ENCODE assay signal across 19 cellular contexts in genomic region chr20:955111-955510, GRCh38. TPM values are rescaled to one million over a fixed set of nuclear protein-coding genes. Genes with fewer than 3 reads are reported as not detected.
DNase-seq lines count a peak whose midpoint lies in the region; ATAC-seq, FAIRE-seq and TF ChIP-seq lines count a peak whose summit lies in the region.
"Had no signal": no experiment of that assay in that cellular context is flagged by ENCODE, and none has a peak within 500 bp of the region (broad histone marks: within the 10 kb centered on the region; RNA-seq: fewer than 3 reads in every experiment).

No MANE protein-coding gene starts in this region.

- no peak overlapping the region for H3K18ac ChIP-seq in H9 (ENCODE audit: insufficient read length, low read depth, low read length)

- no peak overlapping the region for H2BK15ac ChIP-seq in H9 (ENCODE audit: low read depth, low read length)

- H4K91ac ChIP-seq in H9 (ENCODE audit: insufficient read length, low read depth, low read length) = no peak overlapping the region

- H4K20me1 ChIP-seq in H9 (ENCODE audit: control insufficient read depth, insufficient read depth, insufficient read length) (no peaks in the 10 kb centered on the region), HepG2 (ENCODE audit: insufficient read depth, low read length) (no peaks in the 10 kb centered on the region)

- H3K23me2 ChIP-seq in H9 (ENCODE audit: insufficient read length, low read depth, low read length, poor library complexity, severe bottlenecking) = no peaks in the 10 kb centered on the region

- H4K5ac ChIP-seq in H9 (ENCODE audit: insufficient read length, low read depth, low read length) = no peak overlapping the region

- ATAC-seq in RWPE2 (ENCODE audit: low read depth) (no peak), HepG2 (no peak)

- in situ Hi-C loops in HepG2 (cut with HindIII; ENCODE audit: extremely low pct_ligation_motif_present, low pct_unique_long_range_greater_than_20kb) = loop anchor here (5.0 to 10.0 kb wide), 2 partner anchors 138 to 230 kb away; partner anchors contain the start of gene TMEM74B

- no peak overlapping the region for H4K8ac ChIP-seq in H9 (replicated peaks; ENCODE audit: insufficient read length, low read depth, low read length)

- no peak overlapping the region for H2AK5ac ChIP-seq in H9 (ENCODE audit: insufficient read length, low read length)

- H3K4me1 ChIP-seq in H9 (ENCODE audit: insufficient read depth, low read length) (no peaks in the 10 kb centered on the region), RWPE2 (ENCODE audit: insufficient read depth, poor library complexity, severe bottlenecking) (no peaks in the 10 kb centered on the region), spleen (peaks cover 0 to 15% (median 7%) of the 10 kb centered on the region in 6 donors), HepG2 (ENCODE audit: insufficient read depth, low read length) (no peaks in the 10 kb centered on the region)
- H3K4me1 ChIP-seq: Caco-2 had no signal

- H3K4me3 Mint-ChIP-seq in H9 = no peak overlapping the region
- H3K4me3 Mint-ChIP-seq: CD4-positive, alpha-beta memory T cell had no signal

- TF ChIP-seq RAD21 in HepG2 (CRISPR knock-in tag; IDR thresholded peaks at IDR 0.05) = no peak

- POLR2A ChIA-PET in HepG2 (lab: Yijun Ruan, JAX) = no interaction called here

- no peaks in the 10 kb centered on the region for H3K27me3 ChIP-seq in H9 (ENCODE audit: insufficient read depth, low read length)
- H3K27me3 ChIP-seq in RWPE2 (ENCODE audit: insufficient read depth, poor library complexity, severe bottlenecking) = no peaks in the 10 kb centered on the region
- H3K27me3 ChIP-seq in spleen (replicated peaks in 1 of 7) = peaks cover 0 to 79% (median 21%) of the 10 kb centered on the region in 7 donors
- H3K27me3 ChIP-seq in HepG2 (ENCODE audit: control insufficient read depth in 1 of 2, insufficient read depth in 2 of 2, low read length in 2 of 2) = peaks cover 12 to 29% of the 10 kb centered on the region in 2 experiments; a peak in 4 of 5 replicates

- no peak overlapping the region for H3T11ph ChIP-seq in H9 (ENCODE audit: low read length)

- H3K79me2 ChIP-seq in H9 (ENCODE audit: insufficient read depth, low read length) = no peaks in the 10 kb centered on the region
- no peaks in the 10 kb centered on the region for H3K79me2 ChIP-seq in HepG2 (ENCODE audit: insufficient read depth, low read length)

- no peak overlapping the region for H3K4me3 ChIP-seq in RWPE2 (ENCODE audit: severe bottlenecking)
- no peak overlapping the region for H3K4me3 ChIP-seq in spleen
- H3K4me3 ChIP-seq in HepG2 (replicated peaks in 1 of 3; ENCODE audit: insufficient read depth in 1 of 3, low read depth in 2 of 3, low read length in 3 of 3) = no peak overlapping the region

- H3K36me3 ChIP-seq in RWPE2 (ENCODE audit: low read depth) (no peaks in the 10 kb centered on the region), spleen (no peaks in the 10 kb centered on the region), HepG2 (replicated peaks in 1 of 2; ENCODE audit: control insufficient read depth in 1 of 2, insufficient read depth in 2 of 2, low read length in 2 of 2) (no peaks in the 10 kb centered on the region)

- WGBS in H9 (ENCODE audit: extremely low coverage, insufficient read length, low lambda C conversion rate) = no CpG with 5 or more reads among the region's 3 CpGs
- 63 to 76% (median 67%) methylated on average over 3 of the region's 3 CpGs for WGBS in spleen, 5 donors
- WGBS in HepG2 (ENCODE audit: low lambda C conversion rate) = 14% methylated on average over 3 of the region's 3 CpGs

- no peak overlapping the region for H3K4ac ChIP-seq in H9 (ENCODE audit: low read depth, low read length)

- H3K9me3 ChIP-seq in H9 (ENCODE audit: control insufficient read depth, low read depth, low read length) = no peaks in the 10 kb centered on the region
- H3K9me3 ChIP-seq in RWPE2 (ENCODE audit: severe bottlenecking) = no peaks in the 10 kb centered on the region
- no peaks in the 10 kb centered on the region for H3K9me3 ChIP-seq in spleen
- H3K9me3 ChIP-seq in HepG2 (ENCODE audit: low read length) = no peaks in the 10 kb centered on the region
- H3K9me3 ChIP-seq: Caco-2 had no signal

- H3K23ac ChIP-seq in H9 (ENCODE audit: insufficient read length, low read depth, low read length) = no peak overlapping the region

- peak overlapping the region; percentile 27 for H3K56ac ChIP-seq in H9 (ENCODE audit: insufficient read length, low read depth, low read length)

- no peak overlapping the region for H2BK120ac ChIP-seq in H9 (ENCODE audit: low read depth, low read length, poor library complexity, severe bottlenecking)

- H3K4me2 ChIP-seq in H9 (ENCODE audit: insufficient read depth, insufficient read length, low read length) (no peak overlapping the region), HepG2 (ENCODE audit: low read depth, low read length) (no peak overlapping the region)

- no peaks in the 10 kb centered on the region for H3K36me3 Mint-ChIP-seq in H9 (ENCODE audit: insufficient read depth in 1 of 3, low read depth in 3 of 3)
- H3K36me3 Mint-ChIP-seq: CD4-positive, alpha-beta memory T cell had no signal

- no peak overlapping the region for H3K14ac ChIP-seq in H9 (ENCODE audit: insufficient read depth, low read length)

- H3K27ac Mint-ChIP-seq in H9 = no peak overlapping the region
- H3K27ac Mint-ChIP-seq: CD4-positive, alpha-beta memory T cell had no signal

- H3K9me3 Mint-ChIP-seq in H9 = no peaks in the 10 kb centered on the region
- H3K9me3 Mint-ChIP-seq: CD4-positive, alpha-beta memory T cell had no signal

- BruUV-seq in HepG2 (replicated peaks; lab: Mats Ljungman, UMichigan) = no TSS peak

- FAIRE-seq in HepG2 (lab: Jason Lieb, UNC) = no peak
- FAIRE-seq: G401.6, GM12892, H54 had no signal

- H3K27ac ChIP-seq in H9 (ENCODE audit: insufficient read length, low read depth, low read length) = no peak overlapping the region
- no peak overlapping the region for H3K27ac ChIP-seq in RWPE2 (ENCODE audit: poor library complexity, severe bottlenecking)
- H3K27ac ChIP-seq in spleen = no peak overlapping the region
- no peak overlapping the region for H3K27ac ChIP-seq in HepG2 (ENCODE audit: extremely low read length, insufficient read depth, low read length)

- H3K9ac ChIP-seq in H9 (ENCODE audit: extremely low read depth, insufficient read length, low read length) (no peak overlapping the region), HepG2 (ENCODE audit: insufficient read depth, low read depth, low read length) (no peak overlapping the region)

- no peaks in the 10 kb centered on the region for H3K79me1 ChIP-seq in H9 (ENCODE audit: insufficient read depth, low read depth, low read length, poor library complexity, severe bottlenecking)

- TF ChIP-seq EP300 in HepG2 (IDR thresholded peaks at IDR 0.05; ENCODE audit: low read depth in 2 of 2, low read length in 2 of 2) (no peak), HepG2 (CRISPR knock-in tag; IDR thresholded peaks at IDR 0.05; ENCODE audit: borderline replicate concordance) (no peak)

- H2BK5ac ChIP-seq in H9 (ENCODE audit: insufficient read length, low read length) = no peak overlapping the region

- no peak for TF ChIP-seq CTCF in H9 (conservative IDR thresholded peaks at IDR 0.05)
- TF ChIP-seq CTCF in RWPE2 (IDR thresholded peaks at IDR 0.05; ENCODE audit: poor library complexity, severe bottlenecking) = no peak
- TF ChIP-seq CTCF in spleen (IDR thresholded peaks at IDR 0.05 in 8 of 11, conservative IDR thresholded peaks at IDR 0.05 in 3 of 11) = no peak
- no peak for TF ChIP-seq CTCF in HepG2 (CRISPR knock-in tag; IDR thresholded peaks at IDR 0.05)

- intact Hi-C loops in posterior vena cava (cut with DNase I) = loop anchor here (5.0 to 10.0 kb wide), 2 partner anchors 138 to 140 kb away; no protein-coding TSS in a partner anchor
- intact Hi-C loops in spleen (cut with DNase I; ENCODE audit: low total_unique reads) = loop anchor here (10.0 kb wide), 1 partner anchor 260 kb away; no protein-coding TSS in a partner anchor
- intact Hi-C loops in HepG2 (cut with micrococcal nuclease; ENCODE audit: unreplicated experiment) = no loop called here

- H3K27me3 Mint-ChIP-seq in H9 (ENCODE audit: low read depth) = peaks cover 15% of the 10 kb centered on the region

- no peak overlapping the region for H2AFZ ChIP-seq in H9 (ENCODE audit: low read length)
- no peak overlapping the region for H2AFZ ChIP-seq in HepG2 (ENCODE audit: low read length)

- TF ChIP-seq POLR2A in spleen (IDR thresholded peaks at IDR 0.05) = no peak
- TF ChIP-seq POLR2A in HepG2 (IDR thresholded peaks at IDR 0.05; ENCODE audit: insufficient read depth in 1 of 2, low read depth in 2 of 2, low read length in 2 of 2) = no peak

- no peak overlapping the region for H2BK20ac ChIP-seq in H9 (ENCODE audit: low read depth, low read length, poor library complexity, severe bottlenecking)

- no peak overlapping the region for H2BK12ac ChIP-seq in H9 (ENCODE audit: insufficient read length, low read depth, low read length)

- H3K4me1 Mint-ChIP-seq in H9 = peaks cover 4 to 28% of the 10 kb centered on the region in 2 experiments

- DNase-seq in H9 (no peak), RWPE2 (ENCODE audit: low spot score) (peak; percentile 24), posterior vena cava (ENCODE audit: low spot score) (peak; percentile 47), spleen (peak; percentile 8), HepG2 (ENCODE audit: low spot score) (no peak)
- no peak for DNase-seq in effector CD4-positive, alpha-beta T cell
- DNase-seq: C1 segment of cervical spinal cord; Caco-2; CD4-positive, alpha-beta memory T cell; DMS153; DND-41; GOT3; HCEC 1CT had no signal

- CTCF ChIA-PET in HepG2 (lab: Yijun Ruan, JAX; ENCODE audit: low intra/inter-chr PET ratio, low total read pairs) = interaction anchor here (6.5 kb wide), 1 partner anchor 138 kb away, joined by 185 read pairs; no protein-coding TSS in a partner anchor

RNA-seq across cellular contexts. Expression of gene ANGPT4, which starts 39.0 kb away (rescaled TPM):
- total RNA-seq in H9 (2021) (0.07 and 0.11 TPM in 2 replicates), posterior vena cava (1 to 10 TPM in 1 of 2 donors, under 1 TPM in 1; 0.24 to 1.1 TPM), spleen (not detected), HepG2 (2016; rRNA removed; fragmentation: Illumina TruSeq; extraction: Trizol) (not detected in 2 replicates)
- polyA plus RNA-seq in spleen (under 1 TPM in 2 of 3 donors, not detected in 1; 0.03 to 0.06 TPM), HepG2 (2011; rRNA removed) (not detected in 2 replicates)
- not detected in 2 replicates for total RNA-seq in HepG2 (2016; cell fraction: cytosol; rRNA removed; fragmentation: Illumina TruSeq; extraction: Trizol; ENCODE audit: low read depth)
- total RNA-seq in HepG2 (2016; cell fraction: insoluble cytoplasmic fraction; rRNA removed; fragmentation: Illumina TruSeq; extraction: Trizol) = not detected in 2 replicates
- not detected in 2 replicates for total RNA-seq in HepG2 (2016; cell fraction: membrane; rRNA removed; fragmentation: Illumina TruSeq; extraction: Trizol)
- total RNA-seq in HepG2 (2016; cell fraction: nucleus; rRNA removed; fragmentation: Illumina TruSeq; extraction: Trizol) = not detected in 2 replicates
- not detected in 2 replicates for polyA plus RNA-seq in HepG2 (2011; cell fraction: cytosol; rRNA removed)
- not detected in 2 replicates for polyA plus RNA-seq in HepG2 (2011; cell fraction: nucleus; rRNA removed)
- not detected in 2 replicates for polyA plus RNA-seq in HepG2 (2012)
- polyA plus RNA-seq in HepG2 (2016; cell fraction: cytosol; fragmentation: Illumina TruSeq; extraction: Trizol; ENCODE audit: low read depth) = not detected in 2 replicates
- not detected in 2 replicates for polyA plus RNA-seq in HepG2 (2016; cell fraction: insoluble cytoplasmic fraction; fragmentation: Illumina TruSeq; extraction: Trizol; ENCODE audit: low read depth)
- polyA plus RNA-seq in HepG2 (2016; cell fraction: membrane; fragmentation: Illumina TruSeq; extraction: Trizol; ENCODE audit: low read depth) = not detected in 2 replicates
- not detected in 2 replicates for polyA plus RNA-seq in HepG2 (2016; cell fraction: nucleus; fragmentation: Illumina TruSeq; extraction: Trizol; ENCODE audit: insufficient read depth, low read depth)
- polyA minus RNA-seq in HepG2 (2011; rRNA and poly(A)+ RNA removed; ENCODE audit: low replicate concordance) = not detected in 2 replicates
- not detected in 2 replicates for polyA minus RNA-seq in HepG2 (2011; cell fraction: cytosol; rRNA and poly(A)+ RNA removed)
- polyA minus RNA-seq in HepG2 (2011; cell fraction: nucleus; rRNA and poly(A)+ RNA removed) = not detected in 2 replicates
- total RNA-seq: A172; A673; Caco-2; CD4-positive, alpha-beta memory T cell had no signal
- polyA plus RNA-seq: BJ; CD4-positive, alpha-beta memory T cell had no signal

RNA-seq across cellular contexts. Expression of gene RSPO4, which starts 47.0 kb away (rescaled TPM):
- total RNA-seq in H9 (2021) (5.0 and 6.7 TPM in 2 replicates), posterior vena cava (under 1 TPM in 1 of 2 donors, not detected in 1; 0.24 TPM), spleen (under 1 TPM in 2 of 7 donors, not detected in 5; 0.20 to 0.32 TPM), HepG2 (2016; rRNA removed; fragmentation: Illumina TruSeq; extraction: Trizol) (not detected in 2 replicates)
- polyA plus RNA-seq in spleen (under 1 TPM in 2 of 3 donors, not detected in 1; 0.02 to 0.09 TPM), HepG2 (2011; rRNA removed) (not detected in 2 replicates)
- not detected in 2 replicates for total RNA-seq in HepG2 (2016; cell fraction: cytosol; rRNA removed; fragmentation: Illumina TruSeq; extraction: Trizol; ENCODE audit: low read depth)
- total RNA-seq in HepG2 (2016; cell fraction: insoluble cytoplasmic fraction; rRNA removed; fragmentation: Illumina TruSeq; extraction: Trizol) = not detected in 2 replicates
- total RNA-seq in HepG2 (2016; cell fraction: membrane; rRNA removed; fragmentation: Illumina TruSeq; extraction: Trizol) = not detected in 2 replicates
- not detected in 2 replicates for total RNA-seq in HepG2 (2016; cell fraction: nucleus; rRNA removed; fragmentation: Illumina TruSeq; extraction: Trizol)
- polyA plus RNA-seq in HepG2 (2011; cell fraction: cytosol; rRNA removed) = not detected in 2 replicates
- 0.03 TPM in 1 of 2 replicates, not detected in the other for polyA plus RNA-seq in HepG2 (2011; cell fraction: nucleus; rRNA removed)
- not detected in 2 replicates for polyA plus RNA-seq in HepG2 (2012)
- not detected in 2 replicates for polyA plus RNA-seq in HepG2 (2016; cell fraction: cytosol; fragmentation: Illumina TruSeq; extraction: Trizol; ENCODE audit: low read depth)
- polyA plus RNA-seq in HepG2 (2016; cell fraction: insoluble cytoplasmic fraction; fragmentation: Illumina TruSeq; extraction: Trizol; ENCODE audit: low read depth) = not detected in 2 replicates
- not detected in 2 replicates for polyA plus RNA-seq in HepG2 (2016; cell fraction: membrane; fragmentation: Illumina TruSeq; extraction: Trizol; ENCODE audit: low read depth)
- not detected in 2 replicates for polyA plus RNA-seq in HepG2 (2016; cell fraction: nucleus; fragmentation: Illumina TruSeq; extraction: Trizol; ENCODE audit: insufficient read depth, low read depth)
- polyA minus RNA-seq in HepG2 (2011; rRNA and poly(A)+ RNA removed; ENCODE audit: low replicate concordance) = not detected in 2 replicates
- polyA minus RNA-seq in HepG2 (2011; cell fraction: cytosol; rRNA and poly(A)+ RNA removed) = not detected in 2 replicates
- not detected in 2 replicates for polyA minus RNA-seq in HepG2 (2011; cell fraction: nucleus; rRNA and poly(A)+ RNA removed)
- total RNA-seq: A172, A673 had no signal
- polyA plus RNA-seq: CD4-positive, alpha-beta memory T cell had no signal

Comparison
In these comparisons a context has a peak if more than half of its experiments do, and no peak if none do; other contexts are left out.
1. DNase-seq: peak in RWPE2 (single experiment), posterior vena cava (single experiment) and spleen (single experiment); none in H9 (single experiment), effector CD4-positive, alpha-beta T cell (single experiment) and HepG2 (single experiment).